ENCODE assay signal across 17 cellular contexts in genomic region chr5:52342361-52342760, GRCh38.
"Had no signal": no experiment of that assay in that cellular context is flagged by ENCODE, and none has a peak within 500 bp of the region (broad histone marks: within the 10 kb centered on the region; RNA-seq: fewer than 3 reads in every experiment).

No MANE protein-coding gene starts in this region.

- ATAC-seq: gastroesophageal sphincter; heart left ventricle; left lung; natural killer cell treated with Interleukin-12 subunit alpha and Interleukin-12 subunit beta and Interleukin-15 and Interleukin-18, amount 100 ng/mL, for 72 hours; sciatic nerve; stimulated activated memory B cell treated with anti-CD40 and anti-IgM and Interleukin-4, amounts not matched to agents 10 μg/mL and 1 μg/mL and 100 μg/mL, for 72 hours had no signal

- DNase-seq: activated CD4-positive, alpha-beta T cell treated with anti-CD3 and anti-CD28 coated beads for 1 hour; activated CD8-positive, alpha-beta memory T cell treated with anti-CD3 and anti-CD28 coated beads for 24 hours; activated CD8-positive, alpha-beta memory T cell treated with anti-CD3 and anti-CD28 coated beads, Interleukin-2, amount 50 U/mL, for 48 hours; activated effector memory CD4-positive, alpha-beta T cell treated with Interleukin-2 at 50 U/mL for 16 hours; activated naive CD4-positive, alpha-beta T cell treated with anti-CD3 and anti-CD28 coated beads, Interleukin-2, amount 50 U/mL, for 16 hours; activated T-cell treated with anti-CD3 and anti-CD28 coated beads, Interleukin-2, amount 50 U/mL, for 48 hours; cortex of kidney; heart left ventricle; left lung; stimulated activated CD4-positive, alpha-beta T cell treated with anti-CD3 and anti-CD28 coated beads, Interleukin-4, amount 100 ng/mL, for 4 hours; testis; upper lobe of left lung; WERI-Rb-1 had no signal
